ENCODE assay signal across 1 cellular context in genomic region chr2:47009368-47009767, GRCh38.
TF ChIP-seq lines count a peak whose summit lies in the region.

No MANE protein-coding gene starts in this region.

TF ChIP-seq in GM23338, 12 proteins besides CTCF, POLR2A, EP300 and RAD21 (continued from another document):
- TF ChIP-seq ZNF462 (CRISPR knock-in tag; IDR thresholded peaks at IDR 0.05), result no peak
- no peak for TF ChIP-seq ZNF331 (CRISPR knock-in tag; IDR thresholded peaks at IDR 0.05; ENCODE audit: low read depth)
- TF ChIP-seq REST (IDR thresholded peaks at IDR 0.05; ENCODE audit: unreplicated experiment), result no peak
- no peak for TF ChIP-seq CREB1 (CRISPR knock-in tag; IDR thresholded peaks at IDR 0.05; ENCODE audit: low read depth)
- no peak for TF ChIP-seq EZH2phosphoT487 (IDR thresholded peaks at IDR 0.05; ENCODE audit: unreplicated experiment)
- TF ChIP-seq STAT1 (IDR thresholded peaks at IDR 0.05; ENCODE audit: unreplicated experiment), result no peak
- no peak for TF ChIP-seq JUNB (IDR thresholded peaks at IDR 0.05; ENCODE audit: unreplicated experiment)
- no peak for TF ChIP-seq ZNF114 (CRISPR knock-in tag; IDR thresholded peaks at IDR 0.05)
- no peak for TF ChIP-seq ETS1 (IDR thresholded peaks at IDR 0.05)
